9 cellular contexts compared by ENCODE assay signal in genomic region chr2:181312515-181312927, GRCh38.
A peak's percentile ranks its signal among the peaks of the same experiment; 100 is the strongest.
DNase-seq lines count a peak whose midpoint lies in the region; ATAC-seq and TF ChIP-seq lines count a peak whose summit lies in the region.
"Had no signal": no experiment of that assay in that cellular context is flagged by ENCODE, and none has a peak within 500 bp of the region (broad histone marks: within the 10 kb centered on the region; RNA-seq: fewer than 3 reads in every experiment).

No MANE protein-coding gene starts in this region.

- H3K9me2 ChIP-seq in PC-3 (replicated peaks; ENCODE audit: low read length) = no peaks in the 10 kb centered on the region

- POLR2A ChIA-PET in PC-3 (lab: Charles Lee; ENCODE audit: unreplicated experiment) = no interaction called here

- no peak overlapping the region for H3K9ac ChIP-seq in PC-3 (ENCODE audit: low read length)

- CTCF ChIA-PET in PC-3 (lab: Charles Lee) = no interaction called here

- intact Hi-C loops in PC-3 (cut with micrococcal nuclease) = loop anchor here (10.0 kb wide), 1 partner anchor 208 kb away; no protein-coding TSS in a partner anchor

- H3K27ac ChIP-seq in PC-3 (ENCODE audit: low read length) = no peak overlapping the region

- ATAC-seq in HG02798 (IDR thresholded peaks at IDR 0.05; ENCODE audit: poor library complexity, unreplicated experiment) (peak; percentile 88), PC-3 (no peak)
- ATAC-seq: K562 had no signal

- H3K27me3 ChIP-seq in PC-3 (ENCODE audit: low read length) = no peaks in the 10 kb centered on the region

- peak; percentile 35 for DNase-seq in NCI-H510A treated with DMSO at 0.1 percent for 48 hours (lab: John Stamatoyannopoulos, UW)
- DNase-seq in NCI-H510A (lab: John Stamatoyannopoulos, UW) = no peak
- peak; percentile 63 for DNase-seq in RPMI8226
- DNase-seq in stimulated activated CD8-positive, alpha-beta memory T cell treated with anti-CD3 and anti-CD28 coated beads, Interleukin-4, amount 100 ng/mL, for 48 hours = peak; percentile 48
- no peak for DNase-seq in NCI-H82 (lab: John Stamatoyannopoulos, UW)
- DNase-seq in NCI-H524 (lab: John Stamatoyannopoulos, UW) = no peak
- no peak for DNase-seq in PC-3

- no peaks in the 10 kb centered on the region for H3K9me3 ChIP-seq in PC-3 (ENCODE audit: low read length)

- no peak overlapping the region for H3K4me3 ChIP-seq in PC-3 (ENCODE audit: low read length)
- H3K4me3 ChIP-seq: K562 had no signal

- H3K4me1 ChIP-seq in PC-3 (ENCODE audit: insufficient read depth, low read length) = no peaks in the 10 kb centered on the region

- H2AFZ ChIP-seq in PC-3 (ENCODE audit: low read length) = no peak overlapping the region

- no peaks in the 10 kb centered on the region for H3K79me2 ChIP-seq in PC-3 (ENCODE audit: low read length)

- no TSS peak for BruUV-seq in PC-3 (replicated peaks; lab: Mats Ljungman, UMichigan)

- no peaks in the 10 kb centered on the region for H3K36me3 ChIP-seq in PC-3 (ENCODE audit: low read depth, low read length)

- TF ChIP-seq CTCF in PC-3 (conservative IDR thresholded peaks at IDR 0.05; ENCODE audit: low read depth, low read length) = no peak

- no peak overlapping the region for H3K4me2 ChIP-seq in PC-3 (ENCODE audit: low read length)

- H4K20me1 ChIP-seq in PC-3 (ENCODE audit: low read length) = no peaks in the 10 kb centered on the region

- no peaks in the 10 kb centered on the region for H3F3A ChIP-seq in PC-3 (ENCODE audit: low read length, unreplicated experiment)

Comparison
In these comparisons a context has a peak if more than half of its experiments do, and no peak if none do; other contexts are left out.
1. DNase-seq: peak in NCI-H510A treated with DMSO at 0.1 percent for 48 hours (single experiment), RPMI8226 (single experiment) and stimulated activated CD8-positive, alpha-beta memory T cell treated with anti-CD3 and anti-CD28 coated beads, Interleukin-4, amount 100 ng/mL, for 48 hours (single experiment); none in NCI-H510A (single experiment), NCI-H82 (single experiment), NCI-H524 (0 of 2) and PC-3 (single experiment).